ENCODE assay signal across 6 cellular contexts in the genomic region with DNA sequence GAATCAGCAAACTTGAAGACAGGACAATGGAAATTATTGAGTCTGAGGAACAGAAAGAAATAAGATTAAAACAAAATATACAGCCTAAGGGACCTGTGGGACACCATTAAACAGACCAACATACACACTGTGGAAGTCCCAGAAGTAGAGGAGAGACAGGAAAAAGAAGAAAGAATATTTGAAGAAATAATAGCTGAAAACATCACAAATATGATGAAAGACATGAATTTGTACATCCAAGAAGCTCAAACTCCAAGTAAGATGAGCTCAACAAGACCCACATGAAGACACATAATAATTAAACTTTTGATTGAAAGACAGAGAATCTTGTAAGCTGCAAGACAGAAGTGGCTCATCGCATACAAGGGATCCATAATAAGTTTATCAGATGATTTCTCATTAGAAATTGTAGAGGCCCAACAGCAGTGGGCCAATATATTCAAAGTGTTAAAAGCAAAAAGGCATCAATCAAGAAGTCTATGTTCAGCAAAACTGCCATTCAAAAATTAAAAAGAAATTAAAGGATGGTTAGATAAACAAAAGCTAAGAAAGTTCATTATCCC.
"Had no signal": no experiment of that assay in that cellular context is flagged by ENCODE, and none has a peak within 500 bp of the region (broad histone marks: within the 10 kb centered on the region; RNA-seq: fewer than 3 reads in every experiment).

No MANE protein-coding gene starts in this region.

- DNase-seq: IMR-90, KBM-7, KG1 had no signal

- H3K27ac ChIP-seq: HL-60 had no signal

- H3K4me3 ChIP-seq: K562 had no signal

- ATAC-seq: HepG2, K562 had no signal
